15 cellular contexts compared by ENCODE assay signal in genomic region chr13:43546260-43546659, GRCh38.
DNase-seq lines count a peak whose midpoint lies in the region; ATAC-seq and TF ChIP-seq lines count a peak whose summit lies in the region.
"Had no signal": no experiment of that assay in that cellular context is flagged by ENCODE, and none has a peak within 500 bp of the region (broad histone marks: within the 10 kb centered on the region; RNA-seq: fewer than 3 reads in every experiment).

No MANE protein-coding gene starts in this region.

- H3K27ac ChIP-seq in trophoblast cell (ENCODE audit: low read depth, low read length): no peak overlapping the region
- H3K27ac ChIP-seq: 22Rv1, right lobe of liver had no signal

- H2AFZ ChIP-seq in trophoblast cell (ENCODE audit: insufficient read depth, low read length, poor library complexity): no peak overlapping the region

- H4K12ac ChIP-seq in trophoblast cell (ENCODE audit: low read depth, low read length): no peak overlapping the region

- H3K18ac ChIP-seq in trophoblast cell (ENCODE audit: low read length): no peak overlapping the region

- no peaks in the 10 kb centered on the region for H3K4me1 ChIP-seq in trophoblast cell (ENCODE audit: control insufficient read depth in 1 of 2, insufficient read depth in 2 of 2, low read length in 2 of 2)
- H3K4me1 ChIP-seq: right lobe of liver had no signal

- WGBS in trophoblast cell (ENCODE audit: extremely low coverage, insufficient coverage, insufficient read length): no CpG with 5 or more reads among the region's 3 CpGs

- no peak overlapping the region for H2AK5ac ChIP-seq in trophoblast cell (ENCODE audit: low read length)

- no peak for ATAC-seq in GM21576 (IDR thresholded peaks at IDR 0.05; ENCODE audit: unreplicated experiment)
- ATAC-seq: activated T-cell treated with anti-CD3 and anti-CD28 coated beads, Interleukin-2, amount 50 U/mL, for 72 hours; stimulated activated naive B cell treated with anti-CD40 and anti-IgM and Interleukin-4, amounts not matched to agents 10 μg/mL and 1 μg/mL and 100 μg/mL, for 72 hours had no signal

- no peak overlapping the region for H2BK120ac ChIP-seq in trophoblast cell (ENCODE audit: insufficient read depth, low read length, poor library complexity)

- H3K4me3 ChIP-seq in fibroblast of pulmonary artery (replicated peaks; ENCODE audit: low read depth, low read length) (no peak overlapping the region), trophoblast cell (ENCODE audit: low read depth, low read length) (no peak overlapping the region)
- H3K4me3 ChIP-seq: right lobe of liver had no signal

- H3K9ac ChIP-seq in trophoblast cell (ENCODE audit: low read length): no peak overlapping the region

- no peaks in the 10 kb centered on the region for H3K27me3 ChIP-seq in trophoblast cell (ENCODE audit: insufficient read depth, low read length)
- H3K27me3 ChIP-seq: right lobe of liver had no signal

- H3K23ac ChIP-seq in trophoblast cell (ENCODE audit: low read length): no peak overlapping the region

- no peaks in the 10 kb centered on the region for H3K36me3 ChIP-seq in trophoblast cell (ENCODE audit: control insufficient read depth in 1 of 2, insufficient read depth in 2 of 2, low read length in 2 of 2)
- H3K36me3 ChIP-seq: right lobe of liver had no signal

- no peak overlapping the region for H2BK5ac ChIP-seq in trophoblast cell (ENCODE audit: low read depth, low read length, poor library complexity)

- H2BK12ac ChIP-seq in trophoblast cell (ENCODE audit: low read length): peak overlapping the region; percentile 49

- no peak for TF ChIP-seq CTCF in fibroblast of pulmonary artery (IDR thresholded peaks at IDR 0.05; ENCODE audit: low read length, missing control alignments)

- H3K9me3 ChIP-seq in trophoblast cell (ENCODE audit: insufficient read depth, low read depth, low read length): no peaks in the 10 kb centered on the region
- H3K9me3 ChIP-seq: right lobe of liver had no signal

- H3K14ac ChIP-seq in trophoblast cell (ENCODE audit: low read length): no peak overlapping the region

- H4K8ac ChIP-seq in trophoblast cell (ENCODE audit: low read depth, low read length): no peak overlapping the region

- H3K4me2 ChIP-seq in trophoblast cell (ENCODE audit: low read length): no peak overlapping the region

- DNase-seq in DMS 273 (lab: John Stamatoyannopoulos, UW; ENCODE audit: unreplicated experiment): peak; percentile 25
- DNase-seq in DMS 273 treated with DMSO at 0.1 percent for 48 hours (lab: John Stamatoyannopoulos, UW): no peak
- peak; percentile 60 for DNase-seq in NCI-H446 treated with DMSO at 0.1 percent for 48 hours (lab: John Stamatoyannopoulos, UW)
- peak; percentile 29 for DNase-seq in fibroblast of pulmonary artery (ENCODE audit: low read depth)
- no peak for DNase-seq in trophoblast cell
- DNase-seq in cerebellar cortex (ENCODE audit: low spot score): no peak
- DNase-seq in GF-D8 (lab: John Stamatoyannopoulos, UW): no peak
- DNase-seq: activated CD4-positive, alpha-beta T cell treated with anti-CD3 and anti-CD28 coated beads, Interleukin-2, amount 50 U/mL, for 4 hours; activated T-cell treated with anti-CD3 and anti-CD28 coated beads, Interleukin-2, amount 50 U/mL, for 72 hours; CD8-positive, alpha-beta memory T cell; cortex of kidney; stimulated activated naive B cell treated with anti-CD40 and anti-IgM and Interleukin-4, amounts not matched to agents 10 μg/mL and 1 μg/mL and 100 μg/mL, for 72 hours had no signal

- H3K79me2 ChIP-seq in trophoblast cell (ENCODE audit: control insufficient read depth, insufficient read depth, low read length, poor library complexity): no peaks in the 10 kb centered on the region

- H4K91ac ChIP-seq in trophoblast cell (ENCODE audit: low read depth, low read length): no peak overlapping the region

- no peaks in the 10 kb centered on the region for H3K79me1 ChIP-seq in trophoblast cell (ENCODE audit: low read length)

- no peak overlapping the region for H3K4ac ChIP-seq in trophoblast cell (ENCODE audit: low read depth, low read length)

Comparison
In these comparisons a context has a peak if more than half of its experiments do, and no peak if none do; other contexts are left out.
1. DNase-seq: peak in DMS 273 (single experiment), NCI-H446 treated with DMSO at 0.1 percent for 48 hours (single experiment) and fibroblast of pulmonary artery (single experiment); none in DMS 273 treated with DMSO at 0.1 percent for 48 hours (single experiment), trophoblast cell (0 of 2), cerebellar cortex (single experiment) and GF-D8 (single experiment).